In the genomic region with DNA sequence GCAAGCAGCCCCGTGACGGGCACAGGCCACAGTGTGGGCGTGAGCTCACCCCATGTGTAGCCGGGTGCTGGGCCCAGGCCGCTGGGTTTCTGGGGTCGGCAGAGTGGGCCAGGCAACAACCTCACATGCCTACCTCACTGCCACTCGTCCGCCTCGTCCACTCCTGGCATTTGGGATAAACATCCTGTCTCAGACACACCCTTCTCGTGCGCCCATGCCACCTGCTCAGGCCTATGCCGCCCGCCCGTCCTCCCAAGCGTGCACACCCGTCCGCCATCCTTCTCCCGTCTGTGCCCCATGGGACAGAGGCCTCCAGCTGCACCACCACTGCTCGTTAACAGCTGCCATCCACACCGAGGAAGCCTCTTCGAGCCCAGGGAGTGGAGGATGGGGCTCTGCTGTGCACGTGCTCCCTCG, we compare ENCODE assay signal across 1 cellular context.
TF ChIP-seq lines count a peak whose summit lies in the region.

No MANE protein-coding gene starts in this region.

TF ChIP-seq in SK-N-SH treated with all-trans-retinoic acid at 6 μM for 48 hours, 23 proteins besides CTCF, POLR2A, EP300 and RAD21 (continued from another document):
- TF ChIP-seq ESRRG (CRISPR knock-in tag; IDR thresholded peaks at IDR 0.05) (no peak), GLIS3 (CRISPR knock-in tag; IDR thresholded peaks at IDR 0.05) (no peak), RARB (CRISPR knock-in tag; IDR thresholded peaks at IDR 0.05) (no peak), SNAI2 (CRISPR knock-in tag; IDR thresholded peaks at IDR 0.05) (no peak)
